In the genomic region with DNA sequence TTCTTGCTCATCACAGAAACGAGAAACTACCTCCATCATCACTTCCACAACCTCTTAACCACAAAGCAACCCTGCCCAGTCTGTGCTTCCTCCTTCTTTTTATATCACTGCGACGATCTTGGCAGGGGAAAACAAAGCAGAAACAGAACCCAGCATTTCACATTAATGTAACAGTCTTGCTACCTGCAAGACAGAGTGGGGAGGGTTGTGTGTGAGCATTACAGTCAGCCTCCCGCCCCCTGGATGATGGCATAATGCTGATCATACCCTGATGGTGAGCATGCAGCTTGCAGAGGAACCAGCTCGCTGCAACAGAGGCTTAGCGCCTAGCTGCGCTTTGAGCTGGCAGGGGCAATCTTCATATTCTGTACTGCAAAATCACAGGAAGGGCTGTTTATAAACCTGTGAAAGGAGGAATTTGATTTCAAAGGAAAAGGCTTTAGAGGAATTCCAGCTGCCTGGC, we compare ENCODE assay signal across 8 cellular contexts.
DNase-seq lines count a peak whose midpoint lies in the region; ATAC-seq and TF ChIP-seq lines count a peak whose summit lies in the region.

No MANE protein-coding gene starts in this region.

- intact Hi-C loops in CD8-positive, alpha-beta T cell (cut with DNase I, micrococcal nuclease) = loop anchor here in 1 of 2 experiments (10.0 kb wide), 1 partner anchor 381 kb away; no protein-coding TSS in a partner anchor

- peak overlapping the region; percentile 38 for H3K27ac Mint-ChIP-seq in CD8-positive, alpha-beta T cell

- H3K27me3 Mint-ChIP-seq in CD8-positive, alpha-beta T cell (ENCODE audit: low read depth) = no peaks in the 10 kb centered on the region

- no peak for TF ChIP-seq CTCF in CD8-positive, alpha-beta T cell (IDR thresholded peaks at IDR 0.05)
- no peak for TF ChIP-seq CTCF in NB4 (IDR thresholded peaks at IDR 0.05; ENCODE audit: low read depth, low read length)

- H3K4me1 Mint-ChIP-seq in CD8-positive, alpha-beta T cell (ENCODE audit: low read depth) = peaks cover 12% of the 10 kb centered on the region

- H3K27ac ChIP-seq in CD8-positive, alpha-beta T cell (ENCODE audit: low read depth, low read length) = no peak overlapping the region

- no peaks in the 10 kb centered on the region for H3K9me3 ChIP-seq in CD8-positive, alpha-beta T cell (ENCODE audit: low read length)

- peak overlapping the region; percentile 62 for H3K4me3 Mint-ChIP-seq in CD8-positive, alpha-beta T cell

- ATAC-seq in CD8-positive, alpha-beta T cell = peak; percentile 63
- ATAC-seq in GM21737 (IDR thresholded peaks at IDR 0.05; ENCODE audit: unreplicated experiment) = peak; percentile 86

- POLR2A ChIA-PET in CD8-positive, alpha-beta T cell (lab: Charles Lee) = no interaction called here

- no peaks in the 10 kb centered on the region for H3K36me3 Mint-ChIP-seq in CD8-positive, alpha-beta T cell

- peaks cover 13% of the 10 kb centered on the region for H3K4me1 ChIP-seq in CD8-positive, alpha-beta T cell (ENCODE audit: insufficient read depth, low read length)

- H3K36me3 ChIP-seq in CD8-positive, alpha-beta T cell (ENCODE audit: insufficient read depth, low read length) = no peaks in the 10 kb centered on the region

- H3K4me3 ChIP-seq in CD8-positive, alpha-beta T cell (ENCODE audit: low read depth, low read length) = peak overlapping the region; percentile 36
- peak overlapping the region; percentile 17 for H3K4me3 ChIP-seq in NB4 (ENCODE audit: low read depth, low read length)

- CTCF ChIA-PET in CD8-positive, alpha-beta T cell (lab: Charles Lee) = no interaction called here

- H3K27me3 ChIP-seq in CD8-positive, alpha-beta T cell (ENCODE audit: insufficient read depth, low read length) = no peaks in the 10 kb centered on the region

- no peak for TF ChIP-seq POLR2A in NB4 (IDR thresholded peaks at IDR 0.05; ENCODE audit: extremely low read depth, insufficient read length)

- peak in 5 of 7 experiments; percentile 2 to 54 (median 17) for DNase-seq in CD8-positive, alpha-beta T cell
- DNase-seq in NB4 (ENCODE audit: low read depth) = peak; percentile 87
- DNase-seq in activated T-cell treated with anti-CD3 and anti-CD28 coated beads, Interleukin-2, amount 50 U/mL, for 1 hour = peak; percentile 27
- peak; percentile 63 for DNase-seq in kidney tubule cell (ENCODE audit: low spot score)
- DNase-seq in stimulated activated CD4-positive, alpha-beta T cell treated with anti-CD3 and anti-CD28 coated beads, TNF-alpha, amount 100 ng/mL, for 24 hours (ENCODE audit: low read depth in 3 of 3) = peak; percentile 6 to 52 (median 28)
- DNase-seq in DMS79 treated with DMSO at 0.1 percent for 48 hours (lab: John Stamatoyannopoulos, UW) = no peak
- no peak for DNase-seq in HuH-7 (ENCODE audit: low spot score)

- no peaks in the 10 kb centered on the region for H3K9me3 Mint-ChIP-seq in CD8-positive, alpha-beta T cell

Comparison
In these comparisons a context has a peak if more than half of its experiments do, and no peak if none do; other contexts are left out.
1. DNase-seq: peak in CD8-positive, alpha-beta T cell (5 of 7), NB4 (single experiment), activated T-cell treated with anti-CD3 and anti-CD28 coated beads, Interleukin-2, amount 50 U/mL, for 1 hour (single experiment), kidney tubule cell (single experiment) and stimulated activated CD4-positive, alpha-beta T cell treated with anti-CD3 and anti-CD28 coated beads, TNF-alpha, amount 100 ng/mL, for 24 hours (3 of 3); none in DMS79 treated with DMSO at 0.1 percent for 48 hours (single experiment) and HuH-7 (single experiment).